Comparison of ENCODE assay signal across 8 cellular contexts in genomic region chr1:44739361-44740178, GRCh38. TPM values are rescaled to one million over a fixed set of nuclear protein-coding genes. Genes with fewer than 3 reads are reported as not detected.
DNase-seq lines count a peak whose midpoint lies in the region; ATAC-seq lines count a peak whose summit lies in the region.

TSS of gene KIF2C (plus strand) at chr1:44739837. CDS start at chr1:44739933, 96 bp downstream.

- H3K9ac ChIP-seq in BLaER1 treated with 17β-estradiol and CSF1 and Interleukin-3, amounts not matched to agents 10 nM and 100 nM: peak within 1 kb of the TSS; percentile 79 to 89 (median 86)

- peak within 1 kb of the TSS; percentile 69 to 90 (median 84) for H3K27ac ChIP-seq in BLaER1 treated with 17β-estradiol and CSF1 and Interleukin-3, amounts not matched to agents 10 nM and 100 nM

- no peaks in the 10 kb centered on the region for H3K27me3 ChIP-seq in BLaER1 treated with 17β-estradiol and CSF1 and Interleukin-3, amounts not matched to agents 10 nM and 100 nM

- no peaks in the 10 kb centered on the region for H3K27me3 Mint-ChIP-seq in dendritic cell treated with granulocyte-macrophage colony-stimulating factor and Interleukin-4, amounts not matched to agents 40 ng/mL and 50 ng/mL, for 4 days

- ATAC-seq in GM19351 (IDR thresholded peaks at IDR 0.05; ENCODE audit: unreplicated experiment) (peak; percentile 98), HG03521 (IDR thresholded peaks at IDR 0.05; ENCODE audit: unreplicated experiment) (peak; percentile 97), left lobe of liver (peak; percentile 100)

- peak within 1 kb of the TSS; percentile 87 to 99 (median 95) for H3K4me2 ChIP-seq in BLaER1 treated with 17β-estradiol and CSF1 and Interleukin-3, amounts not matched to agents 10 nM and 100 nM

- no peaks in the 10 kb centered on the region for H3K36me3 Mint-ChIP-seq in dendritic cell treated with granulocyte-macrophage colony-stimulating factor and Interleukin-4, amounts not matched to agents 40 ng/mL and 50 ng/mL, for 4 days (ENCODE audit: low read depth)

- H3K9me3 ChIP-seq in BLaER1 treated with 17β-estradiol and CSF1 and Interleukin-3, amounts not matched to agents 10 nM and 100 nM (replicated peaks in 1 of 11): peaks cover 0 to 5% (median 0%) of the 10 kb centered on the region in 11 experiments; a peak in 4 of 22 replicates

- peaks cover 0 to 39% (median 33%) of the 10 kb centered on the region in 11 experiments; a peak in 18 of 22 replicates for H3K36me3 ChIP-seq in BLaER1 treated with 17β-estradiol and CSF1 and Interleukin-3, amounts not matched to agents 10 nM and 100 nM

- peaks cover 0 to 20% (median 3%) of the 10 kb centered on the region in 11 experiments; a peak in 4 of 22 replicates for H4K20me1 ChIP-seq in BLaER1 treated with 17β-estradiol and CSF1 and Interleukin-3, amounts not matched to agents 10 nM and 100 nM

- H3K4me1 Mint-ChIP-seq in dendritic cell treated with granulocyte-macrophage colony-stimulating factor and Interleukin-4, amounts not matched to agents 40 ng/mL and 50 ng/mL, for 4 days (ENCODE audit: low read depth): peaks cover 20% of the 10 kb centered on the region

- peak within 1 kb of the TSS; percentile 83 for H3K4me3 Mint-ChIP-seq in dendritic cell treated with granulocyte-macrophage colony-stimulating factor and Interleukin-4, amounts not matched to agents 40 ng/mL and 50 ng/mL, for 4 days

- H3K9me3 Mint-ChIP-seq in dendritic cell treated with granulocyte-macrophage colony-stimulating factor and Interleukin-4, amounts not matched to agents 40 ng/mL and 50 ng/mL, for 4 days: no peaks in the 10 kb centered on the region

- DNase-seq in NCI-H748 (lab: John Stamatoyannopoulos, UW; ENCODE audit: unreplicated experiment) (peak; percentile 99), left lobe of liver (ENCODE audit: low spot score) (peak; percentile 96)
- DNase-seq in activated CD4-positive, alpha-beta T cell treated with anti-CD3 and anti-CD28 coated beads, Interleukin-2, amount 50 U/mL, for 1 hour: peak; percentile 96
- peak; percentile 96 for DNase-seq in stimulated activated CD4-positive, alpha-beta T cell treated with anti-CD3 and anti-CD28 coated beads, Interleukin-2, amount 100 ng/mL, for 4 hours (ENCODE audit: low read depth)

- H3K27ac Mint-ChIP-seq in dendritic cell treated with granulocyte-macrophage colony-stimulating factor and Interleukin-4, amounts not matched to agents 40 ng/mL and 50 ng/mL, for 4 days: peak within 1 kb of the TSS; percentile 93

- H3K4me1 ChIP-seq in BLaER1 treated with 17β-estradiol and CSF1 and Interleukin-3, amounts not matched to agents 10 nM and 100 nM: peaks cover 20 to 39% (median 33%) of the 10 kb centered on the region in 10 experiments

- peak within 1 kb of the TSS; percentile 62 to 87 (median 78) for H3K4me3 ChIP-seq in BLaER1 treated with 17β-estradiol and CSF1 and Interleukin-3, amounts not matched to agents 10 nM and 100 nM

- intact Hi-C loops in dendritic cell treated with granulocyte-macrophage colony-stimulating factor and Interleukin-4, amounts not matched to agents 40 ng/mL and 50 ng/mL, for 4 days (cut with micrococcal nuclease): loop anchor here (2.0 kb wide), 1 partner anchor 35 kb away; the partner anchor contains the start of gene RPS8

RNA-seq across cellular contexts. Expression of gene KIF2C, which starts in this region (rescaled TPM):
- total RNA-seq in left lobe of liver: 0.73 TPM

Comparison
In these comparisons a context has a peak if more than half of its experiments do, and no peak if none do; other contexts are left out.
1. Peak in every context shown above with its lines: DNase-seq, ATAC-seq, H3K4me3 ChIP-seq and H3K27ac ChIP-seq.
2. Peak in DNase-seq and ATAC-seq in left lobe of liver; RNA of the gene not detected or under 1 TPM.